ENCODE assay signal across 14 cellular contexts in genomic region chr6:69293471-69293870, GRCh38.
DNase-seq lines count a peak whose midpoint lies in the region; ATAC-seq and TF ChIP-seq lines count a peak whose summit lies in the region.
"Had no signal": no experiment of that assay in that cellular context is flagged by ENCODE, and none has a peak within 500 bp of the region (broad histone marks: within the 10 kb centered on the region; RNA-seq: fewer than 3 reads in every experiment).

No MANE protein-coding gene starts in this region.

- H3K23me2 ChIP-seq in H9 (ENCODE audit: insufficient read length, low read depth, low read length, poor library complexity, severe bottlenecking), result no peaks in the 10 kb centered on the region

- H3K23ac ChIP-seq in H9 (ENCODE audit: insufficient read length, low read depth, low read length), result no peak overlapping the region

- H3K9ac ChIP-seq in H9 (ENCODE audit: extremely low read depth, insufficient read length, low read length), result no peak overlapping the region

- H3K27ac Mint-ChIP-seq in H9, result peak overlapping the region in 1 of 3 experiments; percentile 76; a peak in 3 of 7 replicates
- no peak overlapping the region for H3K27ac Mint-ChIP-seq in HFFc6
- H3K27ac Mint-ChIP-seq: CD4-positive, alpha-beta T cell had no signal

- no peaks in the 10 kb centered on the region for H3K27me3 Mint-ChIP-seq in H9 (ENCODE audit: low read depth)
- no peaks in the 10 kb centered on the region for H3K27me3 Mint-ChIP-seq in HFFc6 (ENCODE audit: insufficient read depth)
- H3K27me3 Mint-ChIP-seq: CD4-positive, alpha-beta T cell had no signal

- no peak for DNase-seq in H9
- DNase-seq in lower lobe of right lung, result no peak
- no peak for DNase-seq in upper lobe of right lung
- no peak for DNase-seq in stimulated activated CD4-positive, alpha-beta T cell treated with anti-CD3 and anti-CD28 coated beads, Interleukin-2, amount 100 ng/mL, for 24 hours
- no peak for DNase-seq in Ammon's horn (ENCODE audit: low spot score)
- DNase-seq in HFFc6, result no peak
- DNase-seq: 8988T; BE2C; CD4-positive, alpha-beta T cell; HCEC 1CT; IMR-90 had no signal

- no peak overlapping the region for H2AK5ac ChIP-seq in H9 (ENCODE audit: insufficient read length, low read length)

- no peaks in the 10 kb centered on the region for H3K36me3 Mint-ChIP-seq in H9 (ENCODE audit: insufficient read depth in 1 of 3, low read depth in 3 of 3)
- H3K36me3 Mint-ChIP-seq in HFFc6 (ENCODE audit: low read depth), result no peaks in the 10 kb centered on the region

- H3K79me1 ChIP-seq in H9 (ENCODE audit: insufficient read depth, low read depth, low read length, poor library complexity, severe bottlenecking), result no peaks in the 10 kb centered on the region

- no peak overlapping the region for H3K4me3 Mint-ChIP-seq in H9
- no peak overlapping the region for H3K4me3 Mint-ChIP-seq in HFFc6
- H3K4me3 Mint-ChIP-seq: CD4-positive, alpha-beta T cell had no signal

- ATAC-seq in lower lobe of right lung (peak; percentile 50 to 61), upper lobe of right lung (peak; percentile 74)
- ATAC-seq: K562 had no signal

- H2BK5ac ChIP-seq in H9 (ENCODE audit: insufficient read length, low read length), result no peak overlapping the region

- no peaks in the 10 kb centered on the region for H3K9me3 ChIP-seq in H9 (ENCODE audit: control insufficient read depth, low read depth, low read length)
- H3K9me3 ChIP-seq in lower lobe of right lung, result no peaks in the 10 kb centered on the region
- no peaks in the 10 kb centered on the region for H3K9me3 ChIP-seq in upper lobe of right lung
- H3K9me3 ChIP-seq: BE2C, Caco-2 had no signal

- no peak overlapping the region for H2BK15ac ChIP-seq in H9 (ENCODE audit: low read depth, low read length)

- H3K4ac ChIP-seq in H9 (ENCODE audit: low read depth, low read length), result no peak overlapping the region

- H3T11ph ChIP-seq in H9 (ENCODE audit: low read length), result no peak overlapping the region

- H3K27ac ChIP-seq in H9 (ENCODE audit: insufficient read length, low read depth, low read length) (no peak overlapping the region), cingulate gyrus (ENCODE audit: low read depth, low read length) (peak overlapping the region; percentile 73), lower lobe of right lung (no peak overlapping the region), upper lobe of right lung (no peak overlapping the region)

- H3K4me1 ChIP-seq in H9 (ENCODE audit: insufficient read depth, low read length) (no peaks in the 10 kb centered on the region; the same call in 1 of the 2 replicates), lower lobe of right lung (no peaks in the 10 kb centered on the region), upper lobe of right lung (no peaks in the 10 kb centered on the region)
- H3K4me1 ChIP-seq: Caco-2 had no signal

- no peak overlapping the region for H4K5ac ChIP-seq in H9 (ENCODE audit: insufficient read length, low read depth, low read length)

- no peak overlapping the region for H4K8ac ChIP-seq in H9 (replicated peaks; ENCODE audit: insufficient read length, low read depth, low read length)

- H3K4me1 Mint-ChIP-seq in H9, result peaks cover 2 to 4% of the 10 kb centered on the region in 2 experiments; a peak in 1 of 4 replicates
- H3K4me1 Mint-ChIP-seq in HFFc6 (ENCODE audit: low read depth), result no peaks in the 10 kb centered on the region

- WGBS in H9 (ENCODE audit: extremely low coverage, insufficient read length, low lambda C conversion rate), result no CpG with 5 or more reads among the region's 4 CpGs

- TF ChIP-seq CTCF in H9 (conservative IDR thresholded peaks at IDR 0.05) (no peak), lower lobe of right lung (IDR thresholded peaks at IDR 0.05) (no peak), upper lobe of right lung (IDR thresholded peaks at IDR 0.05) (no peak), HFFc6 (IDR thresholded peaks at IDR 0.05) (no peak)

- H2BK12ac ChIP-seq in H9 (ENCODE audit: insufficient read length, low read depth, low read length), result no peak overlapping the region

- H2BK120ac ChIP-seq in H9 (ENCODE audit: low read depth, low read length, poor library complexity, severe bottlenecking), result no peak overlapping the region

- H3K4me2 ChIP-seq in H9 (ENCODE audit: insufficient read depth, insufficient read length, low read length), result no peak overlapping the region

- H3K4me3 ChIP-seq in lower lobe of right lung (no peak overlapping the region), upper lobe of right lung (no peak overlapping the region)
- H3K4me3 ChIP-seq: K562 had no signal

- H4K20me1 ChIP-seq in H9 (ENCODE audit: control insufficient read depth, insufficient read depth, insufficient read length), result no peaks in the 10 kb centered on the region

- no peaks in the 10 kb centered on the region for H3K27me3 ChIP-seq in H9 (ENCODE audit: insufficient read depth, low read length)
- no peaks in the 10 kb centered on the region for H3K27me3 ChIP-seq in lower lobe of right lung (ENCODE audit: low read depth)
- H3K27me3 ChIP-seq in upper lobe of right lung, result no peaks in the 10 kb centered on the region
- H3K27me3 ChIP-seq: BE2C had no signal

- H4K91ac ChIP-seq in H9 (ENCODE audit: insufficient read length, low read depth, low read length), result no peak overlapping the region

- H2BK20ac ChIP-seq in H9 (ENCODE audit: low read depth, low read length, poor library complexity, severe bottlenecking), result no peak overlapping the region

- H3K14ac ChIP-seq in H9 (ENCODE audit: insufficient read depth, low read length), result no peak overlapping the region

- H3K36me3 ChIP-seq in lower lobe of right lung (no peaks in the 10 kb centered on the region), upper lobe of right lung (no peaks in the 10 kb centered on the region)
- H3K36me3 ChIP-seq: BE2C had no signal

- H2AFZ ChIP-seq in H9 (ENCODE audit: low read length), result peak overlapping the region; percentile 14

- H3K18ac ChIP-seq in H9 (ENCODE audit: insufficient read length, low read depth, low read length), result no peak overlapping the region

- no peak overlapping the region for H3K56ac ChIP-seq in H9 (ENCODE audit: insufficient read length, low read depth, low read length)

- no peaks in the 10 kb centered on the region for H3K79me2 ChIP-seq in H9 (ENCODE audit: insufficient read depth, low read length)

- intact Hi-C loops in lower lobe of right lung (cut with DNase I) (no loop called here), upper lobe of right lung (cut with DNase I) (no loop called here)

- H3K9me3 Mint-ChIP-seq in H9 (no peaks in the 10 kb centered on the region), HFFc6 (peaks cover 35% of the 10 kb centered on the region)
- H3K9me3 Mint-ChIP-seq: CD4-positive, alpha-beta T cell had no signal
